8 cellular contexts compared by ENCODE assay signal in genomic region chr1:23103001-23103879, GRCh38.
A peak's percentile ranks its signal among the peaks of the same experiment; 100 is the strongest.
DNase-seq lines count a peak whose midpoint lies in the region; ATAC-seq, FAIRE-seq and TF ChIP-seq lines count a peak whose summit lies in the region.

No MANE protein-coding gene starts in this region.

- no peak overlapping the region for H3K4me3 ChIP-seq in astrocyte (ENCODE audit: insufficient read depth, low read depth, low read length)
- H3K4me3 ChIP-seq in mucosa of rectum (ENCODE audit: low read length in 2 of 2): no peak overlapping the region
- no peak overlapping the region for H3K4me3 ChIP-seq in pancreas

- peak; percentile 37 for FAIRE-seq in astrocyte (lab: Jason Lieb, UNC)
- FAIRE-seq in pancreas (lab: Jason Lieb, UNC): no peak

- peak overlapping the region; percentile 87 for H3K27ac Mint-ChIP-seq in astrocyte (ENCODE audit: unreplicated experiment)

- H3K27me3 Mint-ChIP-seq in astrocyte (ENCODE audit: low read depth, unreplicated experiment): no peaks in the 10 kb centered on the region

- intact Hi-C loops in pancreas (cut with DNase I): loop anchor here in 1 of 3 donors (10.0 kb wide), 1 partner anchor 82 kb away; no protein-coding TSS in a partner anchor

- H3K9ac ChIP-seq in astrocyte (ENCODE audit: low read length) (peak overlapping the region; percentile 21), mucosa of rectum (ENCODE audit: low read depth in 1 of 2, low read length in 2 of 2) (peak overlapping the region in 1 of 2 donors; percentile 2)

- peak overlapping the region; percentile 85 for H3K27ac ChIP-seq in astrocyte (ENCODE audit: low read depth, low read length)
- peak overlapping the region; percentile 74 to 81 for H3K27ac ChIP-seq in mucosa of rectum (ENCODE audit: low read depth in 2 of 2, low read length in 2 of 2)
- no peak overlapping the region for H3K27ac ChIP-seq in pancreas

- H3K36me3 ChIP-seq in astrocyte (ENCODE audit: insufficient read depth, low read length) (peaks cover 14% of the 10 kb centered on the region), mucosa of rectum (ENCODE audit: control insufficient read depth in 2 of 2, insufficient read depth in 2 of 2, low read length in 2 of 2) (peaks cover 3 to 13% of the 10 kb centered on the region in 2 donors), pancreas (no peaks in the 10 kb centered on the region)

- DNase-seq in CMK (ENCODE audit: low read depth) (peak; percentile 73), NOMO-1 treated with DMSO at 0.1 percent for 48 hours (lab: John Stamatoyannopoulos, UW; ENCODE audit: unreplicated experiment) (peak; percentile 80), astrocyte (ENCODE audit: low read depth) (peak; percentile 55), pancreas (no peak)

- H3K79me2 ChIP-seq in astrocyte (ENCODE audit: insufficient read depth, low read length): peaks cover 60% of the 10 kb centered on the region

- H3K27me3 ChIP-seq in astrocyte (ENCODE audit: insufficient read depth, low read length) (no peaks in the 10 kb centered on the region), mucosa of rectum (ENCODE audit: control insufficient read depth in 2 of 2, insufficient read depth in 2 of 2, low read length in 2 of 2) (no peaks in the 10 kb centered on the region), pancreas (no peaks in the 10 kb centered on the region)

- H3K4me1 Mint-ChIP-seq in astrocyte (ENCODE audit: low read depth, unreplicated experiment): peaks cover 48% of the 10 kb centered on the region

- no peak overlapping the region for H2AFZ ChIP-seq in astrocyte (ENCODE audit: low read depth, low read length)

- WGBS in pancreas, 2 donors: 77 to 81% methylated on average over 10 of the region's 10 CpGs

- peak overlapping the region; percentile 65 for H3K4me2 ChIP-seq in astrocyte (ENCODE audit: low read length)

- no peaks in the 10 kb centered on the region for H3K9me3 Mint-ChIP-seq in astrocyte (ENCODE audit: unreplicated experiment)

- peaks cover 55% of the 10 kb centered on the region for H3K4me1 ChIP-seq in astrocyte (ENCODE audit: insufficient read depth, low read length)
- H3K4me1 ChIP-seq in mucosa of rectum (ENCODE audit: control insufficient read depth in 2 of 2, insufficient read depth in 2 of 2, low read length in 2 of 2): peaks cover 13 to 41% of the 10 kb centered on the region in 2 donors
- peaks cover 0 to 28% (median 0%) of the 10 kb centered on the region in 3 donors for H3K4me1 ChIP-seq in pancreas

- H3K9me3 ChIP-seq in astrocyte (ENCODE audit: insufficient read depth, low read depth, low read length) (no peaks in the 10 kb centered on the region), mucosa of rectum (ENCODE audit: control insufficient read depth in 2 of 2, low read length in 2 of 2) (no peaks in the 10 kb centered on the region), pancreas (no peaks in the 10 kb centered on the region)

- H3K36me3 Mint-ChIP-seq in astrocyte (ENCODE audit: low read depth, unreplicated experiment): peaks cover 13% of the 10 kb centered on the region

- H4K20me1 ChIP-seq in astrocyte (ENCODE audit: insufficient read depth, low read length): peaks cover 26% of the 10 kb centered on the region

- peak overlapping the region; percentile 51 for H3K4me3 Mint-ChIP-seq in astrocyte (ENCODE audit: unreplicated experiment)

- TF ChIP-seq CTCF in astrocyte (IDR thresholded peaks at IDR 0.05; ENCODE audit: insufficient read depth, low read depth, low read length) (no peak), pancreas (IDR thresholded peaks at IDR 0.05) (no peak)

- ATAC-seq in GM21825 (IDR thresholded peaks at IDR 0.05; ENCODE audit: unreplicated experiment) (no peak), pancreas (no peak), HG02571 (IDR thresholded peaks at IDR 0.05; ENCODE audit: unreplicated experiment) (no peak), HG03439 (IDR thresholded peaks at IDR 0.05; ENCODE audit: unreplicated experiment) (no peak)

Comparison
In these comparisons a context has a peak if more than half of its experiments do, and no peak if none do; other contexts are left out.
1. DNase-seq: peak in CMK (single experiment), NOMO-1 treated with DMSO at 0.1 percent for 48 hours (single experiment) and astrocyte (single experiment); none in pancreas (0 of 6).
2. H3K27ac ChIP-seq: peak in astrocyte (single experiment) and mucosa of rectum (2 of 2); none in pancreas (0 of 4).